In the genomic region with DNA sequence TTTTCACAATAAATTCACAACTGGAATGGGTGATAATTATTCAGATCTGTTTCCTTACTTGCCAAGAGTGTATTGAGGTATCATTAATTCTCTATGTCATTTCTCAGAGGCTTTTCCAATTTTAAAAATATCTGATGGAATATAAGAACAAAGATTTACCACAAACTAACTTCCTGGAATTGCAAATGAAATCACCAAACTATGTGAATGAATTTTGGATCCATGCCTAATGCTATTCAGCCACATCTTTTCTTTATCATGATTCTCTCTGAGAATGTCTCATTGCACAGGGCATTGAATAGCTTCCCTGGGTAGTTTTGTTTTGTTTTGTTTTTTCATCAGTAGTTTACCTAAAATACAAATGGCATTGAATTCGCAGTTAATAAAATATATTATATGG, we compare ENCODE assay signal across 15 cellular contexts.
DNase-seq lines count a peak whose midpoint lies in the region; ATAC-seq and TF ChIP-seq lines count a peak whose summit lies in the region.
"Had no signal": no experiment of that assay in that cellular context is flagged by ENCODE, and none has a peak within 500 bp of the region (broad histone marks: within the 10 kb centered on the region; RNA-seq: fewer than 3 reads in every experiment).

No MANE protein-coding gene starts in this region.

- no peaks in the 10 kb centered on the region for H3K9me3 ChIP-seq in fibroblast of lung (ENCODE audit: control insufficient read depth, insufficient read depth, low read depth, low read length)
- H3K9me3 ChIP-seq in tibial nerve = no peaks in the 10 kb centered on the region

- H3K79me2 ChIP-seq in fibroblast of lung (ENCODE audit: control insufficient read depth, insufficient read depth, low read length) = no peaks in the 10 kb centered on the region

- H3K4me3 ChIP-seq in astrocyte of the cerebellum (ENCODE audit: low read depth, low read length) = no peak overlapping the region
- no peak overlapping the region for H3K4me3 ChIP-seq in fibroblast of lung (replicated peaks in 1 of 4; ENCODE audit: control extremely low read depth in 1 of 4, insufficient read depth in 1 of 4, low read depth in 3 of 4, low read length in 4 of 4)
- no peak overlapping the region for H3K4me3 ChIP-seq in skeletal muscle cell (ENCODE audit: low read depth, low read length)
- no peak overlapping the region for H3K4me3 ChIP-seq in tibial nerve
- H3K4me3 ChIP-seq: SJSA1 had no signal

- H3K36me3 ChIP-seq in fibroblast of lung (ENCODE audit: control insufficient read depth, insufficient read depth, low read length) = no peaks in the 10 kb centered on the region
- H3K36me3 ChIP-seq in tibial nerve = no peaks in the 10 kb centered on the region
- H3K36me3 ChIP-seq: SJSA1 had no signal

- H3K4me2 ChIP-seq in fibroblast of lung (ENCODE audit: extremely low read depth, insufficient read depth, low read length) = no peak overlapping the region

- H3K27ac ChIP-seq in fibroblast of lung (ENCODE audit: insufficient read depth, low read length) (no peak overlapping the region), tibial nerve (no peak overlapping the region)
- H3K27ac ChIP-seq: SJSA1 had no signal

- no peak overlapping the region for H2AFZ ChIP-seq in fibroblast of lung (ENCODE audit: low read length)

- no peak for TF ChIP-seq EP300 in tibial nerve (IDR thresholded peaks at IDR 0.05)

- TF ChIP-seq CTCF in astrocyte of the cerebellum (IDR thresholded peaks at IDR 0.05; ENCODE audit: low read depth, low read length, missing control alignments) (no peak), fibroblast of lung (conservative IDR thresholded peaks at IDR 0.05 in 1 of 2, IDR thresholded peaks at IDR 0.05 in 1 of 2; ENCODE audit: low read depth in 1 of 2, low read length in 2 of 2) (no peak), tibial nerve (IDR thresholded peaks at IDR 0.05) (no peak)

- in situ Hi-C loops in astrocyte of the cerebellum (cut with HindIII; ENCODE audit: low sequenced_read_pairs) = no loop called here

- H3K9ac ChIP-seq in fibroblast of lung (ENCODE audit: insufficient read depth, low read length) = no peak overlapping the region

- H3K27me3 ChIP-seq in fibroblast of lung (ENCODE audit: control insufficient read depth, insufficient read depth, low read length) = no peaks in the 10 kb centered on the region
- H3K27me3 ChIP-seq in tibial nerve = no peaks in the 10 kb centered on the region
- H3K27me3 ChIP-seq: SJSA1 had no signal

- H4K20me1 ChIP-seq in fibroblast of lung (ENCODE audit: control insufficient read depth, extremely low read depth, insufficient read depth, low read length) = no peaks in the 10 kb centered on the region

- peak; percentile 34 for DNase-seq in HS-5 (ENCODE audit: low read depth)
- peak; percentile 86 for DNase-seq in astrocyte of the cerebellum (ENCODE audit: low read depth)
- DNase-seq in fibroblast of lung (ENCODE audit: low read depth in 2 of 2) = peak; percentile 14 to 72
- peak; percentile 25 for DNase-seq in skeletal muscle cell (ENCODE audit: low read depth)
- no peak for DNase-seq in tibial nerve (ENCODE audit: low spot score in 2 of 2)
- DNase-seq: COR-L47, H9, NCI-H1417 treated with DMSO at 0.1 percent for 48 hours, NCI-H2029, NCI-H2171, NCI-H446 treated with DMSO at 0.1 percent for 48 hours, NCI-H774 had no signal

- ATAC-seq in HG02840 (IDR thresholded peaks at IDR 0.05; ENCODE audit: low FRiP score, unreplicated experiment) (no peak), HG03045 (IDR thresholded peaks at IDR 0.05; ENCODE audit: unreplicated experiment) (no peak)

- TF ChIP-seq POLR2A in tibial nerve (IDR thresholded peaks at IDR 0.05) = no peak

- no peaks in the 10 kb centered on the region for H3K4me1 ChIP-seq in fibroblast of lung (ENCODE audit: control insufficient read depth, extremely low read depth, insufficient read depth, low read length)
- peaks cover 0 to 7% (median 0%) of the 10 kb centered on the region in 4 donors for H3K4me1 ChIP-seq in tibial nerve
- H3K4me1 ChIP-seq: SJSA1 had no signal

- WGBS in tibial nerve, 2 donors = 51 to 52% methylated on average over 1 of the region's 1 CpG

Comparison
In these comparisons a context has a peak if more than half of its experiments do, and no peak if none do; other contexts are left out.
1. DNase-seq: peak in HS-5 (single experiment), astrocyte of the cerebellum (single experiment), fibroblast of lung (2 of 2) and skeletal muscle cell (single experiment); none in tibial nerve (0 of 2).